In the genomic region with DNA sequence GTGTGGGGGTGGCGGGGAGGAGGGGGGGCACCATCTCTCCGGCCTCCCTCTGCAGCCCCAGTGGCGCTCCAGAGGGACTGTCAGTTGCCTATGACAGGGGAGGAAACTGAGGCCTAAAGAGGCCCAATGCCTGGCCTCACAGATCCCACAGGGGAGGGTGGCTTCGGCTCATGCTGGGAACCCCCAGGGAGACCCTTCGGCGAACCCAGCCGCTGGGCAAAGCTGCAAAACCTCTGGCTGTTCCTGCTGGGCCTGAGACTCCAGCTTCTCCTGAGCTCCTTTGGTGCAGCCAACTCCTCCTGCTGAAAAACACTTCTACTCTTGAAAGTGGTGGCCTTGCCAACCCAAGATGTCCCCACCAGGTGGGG, we compare ENCODE assay signal across 14 cellular contexts.
DNase-seq lines count a peak whose midpoint lies in the region; ATAC-seq and TF ChIP-seq lines count a peak whose summit lies in the region.
"Had no signal": no experiment of that assay in that cellular context is flagged by ENCODE, and none has a peak within 500 bp of the region (broad histone marks: within the 10 kb centered on the region; RNA-seq: fewer than 3 reads in every experiment).

No MANE protein-coding gene starts in this region.

- no peaks in the 10 kb centered on the region for H3K9me2 ChIP-seq in hepatocyte (replicated peaks; ENCODE audit: insufficient read depth)

- H3K36me3 Mint-ChIP-seq in activated naive CD4-positive, alpha-beta T cell treated with anti-CD3 and anti-CD28 coated beads, Interleukin-2, amount 10 ng/mL, durations not matched to agents 7 days and 5 days, result no peaks in the 10 kb centered on the region
- no peaks in the 10 kb centered on the region for H3K36me3 Mint-ChIP-seq in activated naive CD4-positive, alpha-beta T cell treated with anti-CD3 and anti-CD28 coated beads, Interleukin-2, amount 50 U/mL, for 72 hours
- H3K36me3 Mint-ChIP-seq: activated naive CD4-positive, alpha-beta T cell treated with anti-CD3 and anti-CD28 coated beads, Interleukin-2, amount 50 U/mL, for 24 hours; stimulated activated effector memory CD8-positive, alpha-beta T cell treated with anti-CD3 and anti-CD28 coated beads, Interleukin-12 subunit alpha, Interleukin-12 subunit beta, amount 100 ng/mL, for 72 hours had no signal

- H3K4me1 ChIP-seq in hepatocyte (ENCODE audit: insufficient read depth) (peaks cover 38% of the 10 kb centered on the region), suprapubic skin (peaks cover 17% of the 10 kb centered on the region), adrenal gland (replicated peaks in 1 of 2) (peaks cover 5 to 8% of the 10 kb centered on the region in 2 donors)
- H3K4me1 ChIP-seq: upper lobe of right lung had no signal

- no peak for TF ChIP-seq EP300 in suprapubic skin (IDR thresholded peaks at IDR 0.05)

- H3K4me2 ChIP-seq in hepatocyte, result peak overlapping the region; percentile 59

- H3K9me3 Mint-ChIP-seq in activated naive CD4-positive, alpha-beta T cell treated with anti-CD3 and anti-CD28 coated beads, Interleukin-2, amount 10 ng/mL, durations not matched to agents 7 days and 5 days, result no peaks in the 10 kb centered on the region
- no peaks in the 10 kb centered on the region for H3K9me3 Mint-ChIP-seq in activated naive CD4-positive, alpha-beta T cell treated with anti-CD3 and anti-CD28 coated beads, Interleukin-2, amount 50 U/mL, for 72 hours
- H3K9me3 Mint-ChIP-seq: activated CD4-positive, alpha-beta T cell treated with anti-CD3 and anti-CD28 coated beads, Interleukin-2, amount 10 ng/mL, durations not matched to agents 24 days and 14 days; activated naive CD4-positive, alpha-beta T cell treated with anti-CD3 and anti-CD28 coated beads, Interleukin-2, amount 50 U/mL, for 24 hours; activated T-cell treated with anti-CD3 and anti-CD28 coated beads, Interleukin-2, amount 50 U/mL, for 24 hours; effector memory CD8-positive, alpha-beta T cell; stimulated activated effector memory CD8-positive, alpha-beta T cell treated with anti-CD3 and anti-CD28 coated beads, Interleukin-12 subunit alpha, Interleukin-12 subunit beta, amount 100 ng/mL, for 72 hours had no signal

- CTCF ChIA-PET in activated naive CD4-positive, alpha-beta T cell treated with anti-CD3 and anti-CD28 coated beads, Interleukin-2, amount 10 ng/mL, durations not matched to agents 7 days and 5 days (lab: Charles Lee), result no interaction called here
- CTCF ChIA-PET in RWPE1 (lab: Yijun Ruan, JAX), result interaction anchor here (0.7 kb wide), 3 partner anchors 9 to 1055 kb away, joined by 3 to 4 read pairs (median 3); no protein-coding TSS in a partner anchor

- H3K36me3 ChIP-seq in hepatocyte (replicated peaks; ENCODE audit: insufficient read depth, low read depth), result no peaks in the 10 kb centered on the region
- no peaks in the 10 kb centered on the region for H3K36me3 ChIP-seq in suprapubic skin
- H3K36me3 ChIP-seq in adrenal gland (replicated peaks in 1 of 2), result peaks cover 0 to 15% of the 10 kb centered on the region in 2 donors
- H3K36me3 ChIP-seq: upper lobe of right lung had no signal

- no peak overlapping the region for H3K27ac Mint-ChIP-seq in activated naive CD4-positive, alpha-beta T cell treated with anti-CD3 and anti-CD28 coated beads, Interleukin-2, amount 10 ng/mL, durations not matched to agents 7 days and 5 days
- no peak overlapping the region for H3K27ac Mint-ChIP-seq in activated naive CD4-positive, alpha-beta T cell treated with anti-CD3 and anti-CD28 coated beads, Interleukin-2, amount 50 U/mL, for 72 hours
- H3K27ac Mint-ChIP-seq: activated CD4-positive, alpha-beta T cell treated with anti-CD3 and anti-CD28 coated beads, Interleukin-2, amount 10 ng/mL, durations not matched to agents 24 days and 14 days; activated naive CD4-positive, alpha-beta T cell treated with anti-CD3 and anti-CD28 coated beads, Interleukin-2, amount 50 U/mL, for 24 hours; activated T-cell treated with anti-CD3 and anti-CD28 coated beads, Interleukin-2, amount 50 U/mL, for 24 hours; effector memory CD8-positive, alpha-beta T cell; stimulated activated effector memory CD8-positive, alpha-beta T cell treated with anti-CD3 and anti-CD28 coated beads, Interleukin-12 subunit alpha, Interleukin-12 subunit beta, amount 100 ng/mL, for 72 hours had no signal

- WGBS in hepatocyte (ENCODE audit: low lambda C conversion rate, missing lambda C conversion rate), result 59% methylated on average over 5 of the region's 7 CpGs
- WGBS in suprapubic skin, result no CpG with 5 or more reads among the region's 7 CpGs
- 57 to 80% (median 64%) methylated on average over 1 to 7 of the region's 7 CpGs for WGBS in adrenal gland, 4 donors

- H3K4me3 Mint-ChIP-seq in activated naive CD4-positive, alpha-beta T cell treated with anti-CD3 and anti-CD28 coated beads, Interleukin-2, amount 10 ng/mL, durations not matched to agents 7 days and 5 days, result no peak overlapping the region
- H3K4me3 Mint-ChIP-seq: activated CD4-positive, alpha-beta T cell treated with anti-CD3 and anti-CD28 coated beads, Interleukin-2, amount 10 ng/mL, durations not matched to agents 24 days and 14 days; activated naive CD4-positive, alpha-beta T cell treated with anti-CD3 and anti-CD28 coated beads, Interleukin-2, amount 50 U/mL, for 24 hours; activated T-cell treated with anti-CD3 and anti-CD28 coated beads, Interleukin-2, amount 50 U/mL, for 24 hours; effector memory CD8-positive, alpha-beta T cell; stimulated activated effector memory CD8-positive, alpha-beta T cell treated with anti-CD3 and anti-CD28 coated beads, Interleukin-12 subunit alpha, Interleukin-12 subunit beta, amount 100 ng/mL, for 72 hours had no signal

- TF ChIP-seq CTCF in RWPE1 (conservative IDR thresholded peaks at IDR 0.05; ENCODE audit: low read depth) (no peak), hepatocyte (IDR thresholded peaks at IDR 0.05; ENCODE audit: poor library complexity) (no peak), suprapubic skin (IDR thresholded peaks at IDR 0.05) (no peak), adrenal gland (IDR thresholded peaks at IDR 0.05) (no peak)

- no peaks in the 10 kb centered on the region for H4K20me1 ChIP-seq in hepatocyte (ENCODE audit: insufficient read depth, poor library complexity, severe bottlenecking)

- POLR2A ChIA-PET in RWPE1 (lab: Yijun Ruan, JAX; ENCODE audit: low non-redundant PET), result no interaction called here

- no peak overlapping the region for H2AFZ ChIP-seq in hepatocyte

- H3K27me3 Mint-ChIP-seq in activated naive CD4-positive, alpha-beta T cell treated with anti-CD3 and anti-CD28 coated beads, Interleukin-2, amount 10 ng/mL, durations not matched to agents 7 days and 5 days, result peaks cover 45% of the 10 kb centered on the region

- peak; percentile 17 for DNase-seq in activated naive CD4-positive, alpha-beta T cell treated with anti-CD3 and anti-CD28 coated beads, Interleukin-2, amount 10 ng/mL, durations not matched to agents 7 days and 5 days
- no peak for DNase-seq in activated naive CD4-positive, alpha-beta T cell treated with anti-CD3 and anti-CD28 coated beads, Interleukin-2, amount 50 U/mL, for 72 hours (ENCODE audit: low spot score in 2 of 2)
- DNase-seq in RWPE1 (ENCODE audit: low spot score) (no peak), hepatocyte (ENCODE audit: low spot score) (no peak), suprapubic skin (ENCODE audit: low spot score in 2 of 2) (peak; percentile 31 to 65), NCI-H446 (lab: John Stamatoyannopoulos, UW) (no peak), middle frontal gyrus (ENCODE audit: extremely low spot score, low spot score) (no peak), adrenal gland (no peak)
- DNase-seq: activated T-cell treated with anti-CD3 and anti-CD28 coated beads, Interleukin-2, amount 50 U/mL, for 24 hours; effector memory CD8-positive, alpha-beta T cell had no signal

- peak overlapping the region; percentile 62 for H3K27ac ChIP-seq in RWPE1
- peak overlapping the region; percentile 85 for H3K27ac ChIP-seq in hepatocyte
- no peak overlapping the region for H3K27ac ChIP-seq in suprapubic skin
- peak overlapping the region in 2 of 5 donors; percentile 55 to 80 for H3K27ac ChIP-seq in adrenal gland
- H3K27ac ChIP-seq: upper lobe of right lung had no signal

- H3K9me3 ChIP-seq in hepatocyte (ENCODE audit: low read depth) (no peaks in the 10 kb centered on the region), suprapubic skin (no peaks in the 10 kb centered on the region), adrenal gland (replicated peaks in 1 of 3) (no peaks in the 10 kb centered on the region)
- H3K9me3 ChIP-seq: upper lobe of right lung had no signal

- H3K79me2 ChIP-seq in hepatocyte, result no peaks in the 10 kb centered on the region

- no peak for TF ChIP-seq POLR2A in suprapubic skin (IDR thresholded peaks at IDR 0.05)
- no peak for TF ChIP-seq POLR2A in adrenal gland (IDR thresholded peaks at IDR 0.05)

- H3K4me1 Mint-ChIP-seq in activated naive CD4-positive, alpha-beta T cell treated with anti-CD3 and anti-CD28 coated beads, Interleukin-2, amount 10 ng/mL, durations not matched to agents 7 days and 5 days, result no peaks in the 10 kb centered on the region
- H3K4me1 Mint-ChIP-seq: activated naive CD4-positive, alpha-beta T cell treated with anti-CD3 and anti-CD28 coated beads, Interleukin-2, amount 50 U/mL, for 24 hours had no signal

- no peak overlapping the region for H3K4me3 ChIP-seq in hepatocyte
- no peak overlapping the region for H3K4me3 ChIP-seq in suprapubic skin
- H3K4me3 ChIP-seq in adrenal gland, result no peak overlapping the region
- H3K4me3 ChIP-seq: upper lobe of right lung had no signal

- intact Hi-C loops in adrenal gland (cut with DNase I), result no loop called here

- no peak for ATAC-seq in activated naive CD4-positive, alpha-beta T cell treated with anti-CD3 and anti-CD28 coated beads, Interleukin-2, amount 50 U/mL, for 72 hours
- ATAC-seq: effector memory CD8-positive, alpha-beta T cell had no signal

- H3K27me3 ChIP-seq in hepatocyte (peaks cover 4% of the 10 kb centered on the region), suprapubic skin (peaks cover 39% of the 10 kb centered on the region), adrenal gland (peaks cover 11% of the 10 kb centered on the region)

Comparison
In these comparisons a context has a peak if more than half of its experiments do, and no peak if none do; other contexts are left out.
1. DNase-seq: peak in activated naive CD4-positive, alpha-beta T cell treated with anti-CD3 and anti-CD28 coated beads, Interleukin-2, amount 10 ng/mL, durations not matched to agents 7 days and 5 days (single experiment) and suprapubic skin (2 of 2); none in activated naive CD4-positive, alpha-beta T cell treated with anti-CD3 and anti-CD28 coated beads, Interleukin-2, amount 50 U/mL, for 72 hours (0 of 2), RWPE1 (single experiment), hepatocyte (single experiment), NCI-H446 (0 of 2), middle frontal gyrus (single experiment) and adrenal gland (0 of 7).